ENCODE assay signal across 20 cellular contexts in genomic region chr17:60934723-60935122, GRCh38.
"Had no signal": no experiment of that assay in that cellular context is flagged by ENCODE, and none has a peak within 500 bp of the region (broad histone marks: within the 10 kb centered on the region; RNA-seq: fewer than 3 reads in every experiment).

No MANE protein-coding gene starts in this region.

- H3K36me3 ChIP-seq: cardiac muscle cell, WERI-Rb-1 had no signal

- DNase-seq: activated CD4-positive, alpha-beta T cell treated with anti-CD3 and anti-CD28 coated beads for 48 hours; activated CD4-positive, alpha-beta T cell treated with anti-CD3 and anti-CD28 coated beads, Interleukin-2, amount 50 U/mL, for 4 hours; activated CD8-positive, alpha-beta memory T cell treated with anti-CD3 and anti-CD28 coated beads, Interleukin-2, amount 50 U/mL, for 48 hours; activated CD8-positive, alpha-beta T cell treated with anti-CD3 and anti-CD28 coated beads, Interleukin-2, amount 10 ng/mL, durations not matched to agents 7 days and 5 days; activated T-cell treated with anti-CD3 and anti-CD28 coated beads, Interleukin-2, amount 50 U/mL, for 1 hour; aorta; body of pancreas; Karpas-422; NCI-H1048; NCI-H146; NCI-H187 treated with DMSO at 0.1 percent for 48 hours; NCI-H2081 treated with DMSO at 0.1 percent for 48 hours; NCI-H446; NCI-H524; SIG-M5; T-cell; T-helper 2 cell; WERI-Rb-1 had no signal

- H3K4me3 ChIP-seq: body of pancreas, cardiac muscle cell, SK-N-MC had no signal

- H3K9me3 ChIP-seq: body of pancreas had no signal

- H3K27ac ChIP-seq: body of pancreas, cardiac muscle cell, SK-N-MC, WERI-Rb-1 had no signal

- H3K4me1 ChIP-seq: body of pancreas had no signal

- ATAC-seq: activated CD8-positive, alpha-beta T cell treated with anti-CD3 and anti-CD28 coated beads, Interleukin-2, amount 10 ng/mL, durations not matched to agents 7 days and 5 days; body of pancreas; T-cell had no signal

- H3K27me3 ChIP-seq: body of pancreas, cardiac muscle cell had no signal
